ENCODE assay signal across 24 cellular contexts in genomic region chr10:82411416-82411815, GRCh38.
DNase-seq lines count a peak whose midpoint lies in the region; ATAC-seq and TF ChIP-seq lines count a peak whose summit lies in the region.
"Had no signal": no experiment of that assay in that cellular context is flagged by ENCODE, and none has a peak within 500 bp of the region (broad histone marks: within the 10 kb centered on the region; RNA-seq: fewer than 3 reads in every experiment).

No MANE protein-coding gene starts in this region.

- H3K27me3 ChIP-seq in Caco-2 (replicated peaks; ENCODE audit: control insufficient read depth, insufficient read depth, low read length), result no peaks in the 10 kb centered on the region

- H3K9me3 ChIP-seq in Caco-2, result peaks cover 4% of the 10 kb centered on the region; the same call in 1 of the 2 replicates

- H3K27ac Mint-ChIP-seq in Caco-2 (ENCODE audit: unreplicated experiment), result peak overlapping the region; percentile 25
- H3K27ac Mint-ChIP-seq in activated naive CD4-positive, alpha-beta T cell treated with anti-CD3 and anti-CD28 coated beads, Interleukin-2, amount 50 U/mL, for 72 hours, result no peak overlapping the region
- H3K27ac Mint-ChIP-seq: CD14-positive monocyte, HFFc6 had no signal

- POLR2A ChIA-PET in Caco-2 (lab: Charles Lee), result interaction anchor here (0.5 kb wide), 1 partner anchor 31 kb away, joined by 4 read pairs; no protein-coding TSS in a partner anchor

- H3K9me3 Mint-ChIP-seq in Caco-2 (ENCODE audit: unreplicated experiment), result peaks cover 9% of the 10 kb centered on the region
- H3K9me3 Mint-ChIP-seq in activated naive CD4-positive, alpha-beta T cell treated with anti-CD3 and anti-CD28 coated beads, Interleukin-2, amount 50 U/mL, for 72 hours, result peaks cover 3 to 5% of the 10 kb centered on the region in 2 donors

- H3K4me3 Mint-ChIP-seq in Caco-2 (ENCODE audit: unreplicated experiment), result peak overlapping the region; percentile 5
- H3K4me3 Mint-ChIP-seq: CD14-positive monocyte, HFFc6 had no signal

- peaks cover 13% of the 10 kb centered on the region for H3K4me1 Mint-ChIP-seq in Caco-2 (ENCODE audit: low read depth, unreplicated experiment)
- H3K4me1 Mint-ChIP-seq: CD14-positive monocyte had no signal

- no peak overlapping the region for H3K4me3 ChIP-seq in Caco-2 (ENCODE audit: low read depth, low read length)
- H3K4me3 ChIP-seq: GM12878, HAP-1, K562 had no signal

- CTCF ChIA-PET in Caco-2 (lab: Charles Lee), result no interaction called here

- intact Hi-C loops in Caco-2 (cut with micrococcal nuclease; ENCODE audit: unreplicated experiment), result loop anchor here (1.0 kb wide), 1 partner anchor 160 kb away; no protein-coding TSS in a partner anchor

- no TSS peak for BruUV-seq in Caco-2 (replicated peaks; lab: Mats Ljungman, UMichigan)

- ATAC-seq in HG03159 (IDR thresholded peaks at IDR 0.05; ENCODE audit: unreplicated experiment), result no peak
- no peak for ATAC-seq in activated naive CD4-positive, alpha-beta T cell treated with anti-CD3 and anti-CD28 coated beads, Interleukin-2, amount 50 U/mL, for 72 hours
- ATAC-seq: GM12878, K562, SK-N-SH treated with all-trans-retinoic acid at 6 μM for 48 hours had no signal

- H3K36me3 Mint-ChIP-seq in Caco-2 (ENCODE audit: insufficient read depth, unreplicated experiment), result no peaks in the 10 kb centered on the region
- no peaks in the 10 kb centered on the region for H3K36me3 Mint-ChIP-seq in activated naive CD4-positive, alpha-beta T cell treated with anti-CD3 and anti-CD28 coated beads, Interleukin-2, amount 50 U/mL, for 72 hours
- H3K36me3 Mint-ChIP-seq: CD14-positive monocyte had no signal

- no peaks in the 10 kb centered on the region for H3K27me3 Mint-ChIP-seq in Caco-2 (ENCODE audit: insufficient read depth, unreplicated experiment)

- H3K36me3 ChIP-seq in Caco-2 (ENCODE audit: control insufficient read depth, insufficient read depth, low read length), result no peaks in the 10 kb centered on the region
- H3K36me3 ChIP-seq: HAP-1 had no signal

- peaks cover 30% of the 10 kb centered on the region for H3K4me1 ChIP-seq in Caco-2
- H3K4me1 ChIP-seq: HAP-1 had no signal

- no peak for TF ChIP-seq CTCF in Caco-2 (IDR thresholded peaks at IDR 0.05; ENCODE audit: insufficient read depth in 1 of 2, low read depth in 1 of 2, low read length in 1 of 2, severe bottlenecking in 1 of 2, unreplicated experiment in 1 of 2)

- DNase-seq in Caco-2 (peak in 1 of 2 experiments; percentile 29), amniotic epithelial cell (ENCODE audit: low read depth) (peak; percentile 63), kidney tubule cell (ENCODE audit: low spot score) (peak; percentile 7), DMS 273 (lab: John Stamatoyannopoulos, UW; ENCODE audit: unreplicated experiment) (no peak), SK-N-DZ (ENCODE audit: low spot score) (no peak)
- no peak for DNase-seq in activated naive CD4-positive, alpha-beta T cell treated with anti-CD3 and anti-CD28 coated beads, Interleukin-2, amount 50 U/mL, for 72 hours (ENCODE audit: low spot score in 2 of 2)
- DNase-seq: DMS53, GOT3, HFFc6, Kasumi-1, NCI-H1092 treated with DMSO at 0.1 percent for 48 hours, NCI-H1436, NCI-H187, NCI-H2081 treated with DMSO at 0.1 percent for 48 hours, NCI-H2171, NCI-H226, NCI-H510A, NCI-H69 had no signal

Comparison
In these comparisons a context has a peak if more than half of its experiments do, and no peak if none do; other contexts are left out.
1. DNase-seq: peak in amniotic epithelial cell (single experiment) and kidney tubule cell (single experiment); none in DMS 273 (single experiment), activated naive CD4-positive, alpha-beta T cell treated with anti-CD3 and anti-CD28 coated beads, Interleukin-2, amount 50 U/mL, for 72 hours (0 of 2) and SK-N-DZ (single experiment).